ENCODE assay signal across 15 cellular contexts in the genomic region with DNA sequence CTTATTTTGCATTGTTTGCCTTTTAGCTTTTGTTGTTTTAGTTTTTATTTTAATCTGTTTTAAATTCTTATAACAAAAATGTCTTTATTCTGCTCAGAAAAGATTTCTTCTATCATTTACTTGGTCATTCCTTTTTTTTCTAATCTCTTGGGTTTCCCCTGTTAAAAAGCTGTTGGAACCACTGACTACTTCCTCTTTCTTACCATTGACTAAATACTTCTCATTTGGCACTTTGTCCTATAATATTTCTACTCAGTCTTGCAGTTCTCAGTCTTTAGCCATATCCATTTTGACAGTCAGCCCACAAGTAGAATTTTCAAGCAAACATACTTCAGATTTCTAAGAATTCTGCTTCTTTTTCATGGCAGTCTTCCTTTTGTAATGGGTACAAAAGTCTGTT.
A peak's percentile ranks its signal among the peaks of the same experiment; 100 is the strongest.
DNase-seq lines count a peak whose midpoint lies in the region; ATAC-seq and TF ChIP-seq lines count a peak whose summit lies in the region.
"Had no signal": no experiment of that assay in that cellular context is flagged by ENCODE, and none has a peak within 500 bp of the region (broad histone marks: within the 10 kb centered on the region; RNA-seq: fewer than 3 reads in every experiment).

No MANE protein-coding gene starts in this region.

- TF ChIP-seq CTCF in suprapubic skin (IDR thresholded peaks at IDR 0.05) (no peak), Peyer's patch (IDR thresholded peaks at IDR 0.05) (no peak)

- peak; percentile 83 for DNase-seq in OCI-M1 (lab: John Stamatoyannopoulos, UW)
- no peak for DNase-seq in retina
- no peak for DNase-seq in stimulated activated CD4-positive, alpha-beta T cell treated with anti-CD3 and anti-CD28 coated beads, Interleukin-12 subunit alpha, Interleukin-12 subunit beta, amount 100 ng/mL, for 4 hours
- DNase-seq in suprapubic skin (ENCODE audit: low spot score in 2 of 2): no peak
- DNase-seq in Peyer's patch: no peak
- DNase-seq: adrenal gland; stimulated activated CD4-positive, alpha-beta T cell treated with anti-CD3 and anti-CD28 coated beads, Interleukin-4, amount 100 ng/mL, for 1 hour; stimulated activated naive CD8-positive, alpha-beta T cell treated with anti-CD3 and anti-CD28 coated beads, Interleukin-15, Interleukin-2, amounts not matched to agents 100 U/mL and 50 U/mL, for 24 hours; T-helper 9 cell had no signal

- no peaks in the 10 kb centered on the region for H3K4me1 ChIP-seq in suprapubic skin
- H3K4me1 ChIP-seq in Peyer's patch: no peaks in the 10 kb centered on the region
- H3K4me1 ChIP-seq: adrenal gland had no signal

- ATAC-seq in GM18861 (IDR thresholded peaks at IDR 0.05; ENCODE audit: unreplicated experiment): peak; percentile 73
- peak; percentile 72 for ATAC-seq in GM21717 (IDR thresholded peaks at IDR 0.05; ENCODE audit: unreplicated experiment)
- ATAC-seq in HG03280 (IDR thresholded peaks at IDR 0.05; ENCODE audit: unreplicated experiment): peak; percentile 67
- ATAC-seq: K562; Panc1; stimulated activated naive CD8-positive, alpha-beta T cell treated with anti-CD3 and anti-CD28 coated beads, Interleukin-15, Interleukin-2, amounts not matched to agents 100 U/mL and 50 U/mL, for 24 hours had no signal

- H3K9me3 ChIP-seq in suprapubic skin (no peaks in the 10 kb centered on the region), Peyer's patch (no peaks in the 10 kb centered on the region)
- H3K9me3 ChIP-seq: adrenal gland, BLaER1 had no signal

- no peaks in the 10 kb centered on the region for H3K27me3 ChIP-seq in suprapubic skin
- H3K27me3 ChIP-seq in Peyer's patch: no peaks in the 10 kb centered on the region
- H3K27me3 ChIP-seq: adrenal gland, BLaER1 had no signal

- no peaks in the 10 kb centered on the region for H3K36me3 ChIP-seq in suprapubic skin
- H3K36me3 ChIP-seq in Peyer's patch: no peaks in the 10 kb centered on the region
- H3K36me3 ChIP-seq: adrenal gland, BLaER1 had no signal

- H3K27ac ChIP-seq in suprapubic skin (no peak overlapping the region), Peyer's patch (no peak overlapping the region)
- H3K27ac ChIP-seq: adrenal gland, BLaER1 had no signal

- TF ChIP-seq POLR2A in suprapubic skin (IDR thresholded peaks at IDR 0.05) (no peak), Peyer's patch (IDR thresholded peaks at IDR 0.05) (no peak)

- TF ChIP-seq EP300 in suprapubic skin (IDR thresholded peaks at IDR 0.05): no peak

- no peak overlapping the region for H3K4me3 ChIP-seq in suprapubic skin
- H3K4me3 ChIP-seq in Peyer's patch: no peak overlapping the region
- H3K4me3 ChIP-seq: adrenal gland, BLaER1, K562 had no signal
